In genomic region chrX:43741843-43742573, GRCh38 we compare ENCODE assay signal across 15 cellular contexts.
A peak's percentile ranks its signal among the peaks of the same experiment; 100 is the strongest.
DNase-seq lines count a peak whose midpoint lies in the region; ATAC-seq, FAIRE-seq and TF ChIP-seq lines count a peak whose summit lies in the region.
"Had no signal": no experiment of that assay in that cellular context is flagged by ENCODE, and none has a peak within 500 bp of the region (broad histone marks: within the 10 kb centered on the region; RNA-seq: fewer than 3 reads in every experiment).

No MANE protein-coding gene starts in this region.

- whole genome bisulfite sequencing in mammary epithelial cell (ENCODE audit: low coverage, missing lambda C conversion rate): 49% methylated on average over 7 of the region's 7 CpGs
- WGBS in esophagus muscularis mucosa: 51% methylated on average over 7 of the region's 7 CpGs
- WGBS in HepG2 (ENCODE audit: low lambda C conversion rate): 81% methylated on average over 7 of the region's 7 CpGs

- TF ChIP-seq POLR2A in esophagus muscularis mucosa (IDR thresholded peaks at IDR 0.05; ENCODE audit: low read depth) (no peak), HepG2 (IDR thresholded peaks at IDR 0.05; ENCODE audit: insufficient read depth in 1 of 2, low read depth in 2 of 2, low read length in 2 of 2) (no peak)

- no peak overlapping the region for H3K4me3 Mint-ChIP-seq in MCF 10A (ENCODE audit: unreplicated experiment)
- H3K4me3 Mint-ChIP-seq in chondrocyte (ENCODE audit: unreplicated experiment): no peak overlapping the region
- H3K4me3 Mint-ChIP-seq: activated B cell treated with CpG ODN at 0.5 μM for 24 hours, naive B cell had no signal

- intact Hi-C loops in MCF 10A (cut with micrococcal nuclease): no loop called here
- intact Hi-C loops in mammary epithelial cell (cut with micrococcal nuclease): no loop called here
- intact Hi-C loops in esophagus muscularis mucosa (cut with DNase I): no loop called here
- intact Hi-C loops in HepG2 (cut with micrococcal nuclease; ENCODE audit: unreplicated experiment): no loop called here
- intact Hi-C loops in upper lobe of right lung (cut with DNase I): no loop called here

- no peak overlapping the region for H3K4me2 ChIP-seq in mammary epithelial cell (ENCODE audit: insufficient read depth, low read depth, low read length)
- no peak overlapping the region for H3K4me2 ChIP-seq in HepG2 (ENCODE audit: low read depth, low read length)

- H3K27ac ChIP-seq in mammary epithelial cell (ENCODE audit: insufficient read depth, low read depth, low read length): no peak overlapping the region
- peak overlapping the region; percentile 4 to 59 (median 39) for H3K27ac ChIP-seq in esophagus muscularis mucosa (replicated peaks in 1 of 4)
- no peak overlapping the region for H3K27ac ChIP-seq in HepG2 (ENCODE audit: extremely low read length, insufficient read depth, low read length)
- H3K27ac ChIP-seq in upper lobe of right lung: no peak overlapping the region

- POLR2A ChIA-PET in MCF 10A (lab: Yijun Ruan, JAX) (interaction anchor here (0.6 kb wide), 1 partner anchor 453 kb away, joined by 4 read pairs; no protein-coding TSS in a partner anchor), HepG2 (lab: Yijun Ruan, JAX) (no interaction called here)

- FAIRE-seq in HepG2 (lab: Jason Lieb, UNC): no peak
- FAIRE-seq: A204.1 had no signal

- H4K20me1 ChIP-seq in mammary epithelial cell (ENCODE audit: insufficient read depth, low read length) (no peaks in the 10 kb centered on the region), HepG2 (ENCODE audit: insufficient read depth, low read length) (no peaks in the 10 kb centered on the region)

- in situ Hi-C loops in mammary epithelial cell (cut with MboI; ENCODE audit: low sequenced_read_pairs in 2 of 2) (no loop called here), HepG2 (cut with HindIII; ENCODE audit: extremely low pct_ligation_motif_present, low pct_unique_long_range_greater_than_20kb) (loop anchor here (10.0 kb wide), 1 partner anchor 87 kb away; the partner anchor contains the start of gene MAOA)

- dilution Hi-C loops in mammary epithelial cell (cut with HindIII; ENCODE audit: low sequenced_read_pairs): no loop called here

- H2AFZ ChIP-seq in mammary epithelial cell (ENCODE audit: low read depth, low read length): no peak overlapping the region
- no peak overlapping the region for H2AFZ ChIP-seq in HepG2 (ENCODE audit: low read length)

- no peak for TF ChIP-seq CTCF in MCF 10A (IDR thresholded peaks at IDR 0.05; ENCODE audit: unreplicated experiment)
- TF ChIP-seq CTCF in mammary epithelial cell (conservative IDR thresholded peaks at IDR 0.05 in 1 of 2, IDR thresholded peaks at IDR 0.05 in 1 of 2; ENCODE audit: extremely low read depth in 1 of 2, insufficient read depth in 1 of 2, low read depth in 1 of 2, low read length in 2 of 2): no peak
- no peak for TF ChIP-seq CTCF in esophagus muscularis mucosa (IDR thresholded peaks at IDR 0.05)
- no peak for TF ChIP-seq CTCF in HepG2 (CRISPR knock-in tag; IDR thresholded peaks at IDR 0.05)
- no peak for TF ChIP-seq CTCF in upper lobe of right lung (IDR thresholded peaks at IDR 0.05)
- no peak for TF ChIP-seq CTCF in chondrocyte (IDR thresholded peaks at IDR 0.05)

- CTCF ChIA-PET in MCF 10A (lab: Yijun Ruan, JAX): interaction anchor here (0.6 to 1.0 kb wide), 3 partner anchors 124 to 190 kb away, joined by 3 to 4 read pairs (median 3); no protein-coding TSS in a partner anchor
- CTCF ChIA-PET in mammary epithelial cell (lab: Charles Lee; ENCODE audit: low non-redundant PET): no interaction called here
- CTCF ChIA-PET in HepG2 (lab: Yijun Ruan, JAX; ENCODE audit: low intra/inter-chr PET ratio, low total read pairs): no interaction called here

- no peaks in the 10 kb centered on the region for H3K9me3 Mint-ChIP-seq in MCF 10A (ENCODE audit: unreplicated experiment)
- H3K9me3 Mint-ChIP-seq in chondrocyte (ENCODE audit: low read depth): no peaks in the 10 kb centered on the region
- H3K9me3 Mint-ChIP-seq: activated B cell treated with CpG ODN at 0.5 μM for 24 hours had no signal

- H3K27me3 ChIP-seq in mammary epithelial cell (ENCODE audit: insufficient read depth, low read length) (no peaks in the 10 kb centered on the region), esophagus muscularis mucosa (no peaks in the 10 kb centered on the region), HepG2 (ENCODE audit: control insufficient read depth in 1 of 2, insufficient read depth in 2 of 2, low read length in 2 of 2) (no peaks in the 10 kb centered on the region), upper lobe of right lung (no peaks in the 10 kb centered on the region)

- H3K4me1 ChIP-seq in mammary epithelial cell (ENCODE audit: insufficient read depth, low read length): no peaks in the 10 kb centered on the region
- peaks cover 15 to 27% (median 25%) of the 10 kb centered on the region in 4 donors for H3K4me1 ChIP-seq in esophagus muscularis mucosa
- H3K4me1 ChIP-seq in HepG2 (ENCODE audit: insufficient read depth, low read length): no peaks in the 10 kb centered on the region
- peaks cover 8% of the 10 kb centered on the region for H3K4me1 ChIP-seq in upper lobe of right lung

- TF ChIP-seq RAD21 in HepG2 (CRISPR knock-in tag; IDR thresholded peaks at IDR 0.05): no peak

- H3K36me3 Mint-ChIP-seq in MCF 10A (ENCODE audit: insufficient read depth, unreplicated experiment) (peaks cover 47% of the 10 kb centered on the region), chondrocyte (ENCODE audit: low read depth) (no peaks in the 10 kb centered on the region)
- H3K36me3 Mint-ChIP-seq: naive B cell had no signal

- H3K79me2 ChIP-seq in mammary epithelial cell (ENCODE audit: insufficient read depth, low read length) (no peaks in the 10 kb centered on the region), HepG2 (ENCODE audit: insufficient read depth, low read length) (no peaks in the 10 kb centered on the region)

- TF ChIP-seq EP300 in esophagus muscularis mucosa (IDR thresholded peaks at IDR 0.05) (no peak), HepG2 (IDR thresholded peaks at IDR 0.05; ENCODE audit: low read depth in 2 of 2, low read length in 2 of 2) (no peak), HepG2 (CRISPR knock-in tag; IDR thresholded peaks at IDR 0.05; ENCODE audit: borderline replicate concordance) (no peak)

- H3K4me3 ChIP-seq in mammary epithelial cell (replicated peaks in 1 of 3; ENCODE audit: insufficient read depth in 1 of 3, low read depth in 2 of 3, low read length in 3 of 3): no peak overlapping the region
- no peak overlapping the region for H3K4me3 ChIP-seq in esophagus muscularis mucosa
- no peak overlapping the region for H3K4me3 ChIP-seq in HepG2 (replicated peaks in 1 of 3; ENCODE audit: insufficient read depth in 1 of 3, low read depth in 2 of 3, low read length in 3 of 3)
- H3K4me3 ChIP-seq in upper lobe of right lung: no peak overlapping the region

- DNase-seq in MCF 10A (ENCODE audit: unreplicated experiment): peak; percentile 56
- no peak for DNase-seq in mammary epithelial cell
- DNase-seq in esophagus muscularis mucosa (ENCODE audit: extremely low spot score): no peak
- DNase-seq in HepG2 (ENCODE audit: low spot score): no peak
- no peak for DNase-seq in upper lobe of right lung
- DNase-seq in chondrocyte (ENCODE audit: low spot score): no peak
- no peak for DNase-seq in NCI-H1436 (lab: John Stamatoyannopoulos, UW)
- DNase-seq: activated B cell treated with CpG ODN at 0.5 μM for 24 hours, anterior cingulate cortex, DND-41, naive B cell, NCI-H187, NCI-H82 had no signal

- H3K9ac ChIP-seq in mammary epithelial cell (ENCODE audit: insufficient read depth, low read length): no peak overlapping the region
- H3K9ac ChIP-seq in HepG2 (ENCODE audit: insufficient read depth, low read depth, low read length): no peak overlapping the region

- peak overlapping the region; percentile 35 for H3K27ac Mint-ChIP-seq in MCF 10A (ENCODE audit: low read depth, unreplicated experiment)
- no peak overlapping the region for H3K27ac Mint-ChIP-seq in chondrocyte (ENCODE audit: unreplicated experiment)
- H3K27ac Mint-ChIP-seq: activated B cell treated with CpG ODN at 0.5 μM for 24 hours had no signal

- ATAC-seq in HepG2 (no peak), upper lobe of right lung (peak; percentile 51), HG03520 (IDR thresholded peaks at IDR 0.05; ENCODE audit: unreplicated experiment) (no peak)

- H3K4me1 Mint-ChIP-seq in MCF 10A (ENCODE audit: insufficient read depth, unreplicated experiment): peaks cover 5% of the 10 kb centered on the region
- H3K4me1 Mint-ChIP-seq in chondrocyte (ENCODE audit: low read depth): peaks cover 15% of the 10 kb centered on the region
- H3K4me1 Mint-ChIP-seq: activated B cell treated with CpG ODN at 0.5 μM for 24 hours, naive B cell had no signal

- no peaks in the 10 kb centered on the region for H3K36me3 ChIP-seq in mammary epithelial cell (ENCODE audit: insufficient read depth, low read length)
- peaks cover 21 to 46% (median 28%) of the 10 kb centered on the region in 4 donors for H3K36me3 ChIP-seq in esophagus muscularis mucosa
- H3K36me3 ChIP-seq in HepG2 (replicated peaks in 1 of 2; ENCODE audit: control insufficient read depth in 1 of 2, insufficient read depth in 2 of 2, low read length in 2 of 2): 0 out of 5 replicates have a peak, but pooled peaks cover 0 to 2% of the 10 kb centered on the region in 2 experiments
- no peaks in the 10 kb centered on the region for H3K36me3 ChIP-seq in upper lobe of right lung

- no TSS peak for BruUV-seq in MCF 10A (replicated peaks; lab: Mats Ljungman, UMichigan)
- BruUV-seq in mammary epithelial cell (replicated peaks; lab: Mats Ljungman, UMichigan): no TSS peak
- no TSS peak for BruUV-seq in HepG2 (replicated peaks; lab: Mats Ljungman, UMichigan)

- H3K9me3 ChIP-seq in mammary epithelial cell (replicated peaks; ENCODE audit: insufficient read depth, low read length): no peaks in the 10 kb centered on the region
- H3K9me3 ChIP-seq in esophagus muscularis mucosa: no peaks in the 10 kb centered on the region
- H3K9me3 ChIP-seq in HepG2 (ENCODE audit: low read length): no peaks in the 10 kb centered on the region
- H3K9me3 ChIP-seq in upper lobe of right lung: no peaks in the 10 kb centered on the region

- peaks cover 48% of the 10 kb centered on the region for H3K27me3 Mint-ChIP-seq in MCF 10A (ENCODE audit: insufficient read depth, unreplicated experiment)
- H3K27me3 Mint-ChIP-seq in chondrocyte (ENCODE audit: low read depth): no peaks in the 10 kb centered on the region
- H3K27me3 Mint-ChIP-seq: activated B cell treated with CpG ODN at 0.5 μM for 24 hours had no signal

TF ChIP-seq in HepG2, 621 proteins besides CTCF, POLR2A, EP300 and RAD21:
- TF ChIP-seq CEBPB (IDR thresholded peaks at IDR 0.05; ENCODE audit: borderline replicate concordance, low read depth, low read length) (peak; percentile 13; the same call in 1 of the 2 replicates), EHMT2 (IDR thresholded peaks at IDR 0.05; ENCODE audit: borderline replicate concordance, low read depth, low read length) (no peak)

Comparison
In these comparisons a context has a peak if more than half of its experiments do, and no peak if none do; other contexts are left out.
1. H3K27ac ChIP-seq: peak in esophagus muscularis mucosa (4 of 4); none in mammary epithelial cell (single experiment), HepG2 (single experiment) and upper lobe of right lung (single experiment).